In genomic region chr11:69880803-69881445, GRCh38 we compare ENCODE assay signal across 2 cellular contexts.
TF ChIP-seq lines count a peak whose summit lies in the region.

No MANE protein-coding gene starts in this region.

TF ChIP-seq in HepG2, 621 proteins besides CTCF, POLR2A, EP300 and RAD21 (continued from another document):
- TF ChIP-seq ZNF318 (CRISPR knock-in tag; IDR thresholded peaks at IDR 0.05) (no peak), NFAT5 (CRISPR knock-in tag; IDR thresholded peaks at IDR 0.05) (no peak), ZNF251 (CRISPR knock-in tag; IDR thresholded peaks at IDR 0.05) (no peak), MIXL1 (CRISPR knock-in tag; IDR thresholded peaks at IDR 0.05) (no peak), ZNF83 (CRISPR knock-in tag; IDR thresholded peaks at IDR 0.05; ENCODE audit: borderline replicate concordance) (no peak), ZNF274 (CRISPR knock-in tag; IDR thresholded peaks at IDR 0.05) (no peak)

TF ChIP-seq in H1, 55 proteins besides CTCF, POLR2A, EP300 and RAD21 (continued from another document):
- TF ChIP-seq SAP30 (IDR thresholded peaks at IDR 0.05; ENCODE audit: insufficient read depth, insufficient replicate concordance, low read length) = no peak
